In the genomic region with DNA sequence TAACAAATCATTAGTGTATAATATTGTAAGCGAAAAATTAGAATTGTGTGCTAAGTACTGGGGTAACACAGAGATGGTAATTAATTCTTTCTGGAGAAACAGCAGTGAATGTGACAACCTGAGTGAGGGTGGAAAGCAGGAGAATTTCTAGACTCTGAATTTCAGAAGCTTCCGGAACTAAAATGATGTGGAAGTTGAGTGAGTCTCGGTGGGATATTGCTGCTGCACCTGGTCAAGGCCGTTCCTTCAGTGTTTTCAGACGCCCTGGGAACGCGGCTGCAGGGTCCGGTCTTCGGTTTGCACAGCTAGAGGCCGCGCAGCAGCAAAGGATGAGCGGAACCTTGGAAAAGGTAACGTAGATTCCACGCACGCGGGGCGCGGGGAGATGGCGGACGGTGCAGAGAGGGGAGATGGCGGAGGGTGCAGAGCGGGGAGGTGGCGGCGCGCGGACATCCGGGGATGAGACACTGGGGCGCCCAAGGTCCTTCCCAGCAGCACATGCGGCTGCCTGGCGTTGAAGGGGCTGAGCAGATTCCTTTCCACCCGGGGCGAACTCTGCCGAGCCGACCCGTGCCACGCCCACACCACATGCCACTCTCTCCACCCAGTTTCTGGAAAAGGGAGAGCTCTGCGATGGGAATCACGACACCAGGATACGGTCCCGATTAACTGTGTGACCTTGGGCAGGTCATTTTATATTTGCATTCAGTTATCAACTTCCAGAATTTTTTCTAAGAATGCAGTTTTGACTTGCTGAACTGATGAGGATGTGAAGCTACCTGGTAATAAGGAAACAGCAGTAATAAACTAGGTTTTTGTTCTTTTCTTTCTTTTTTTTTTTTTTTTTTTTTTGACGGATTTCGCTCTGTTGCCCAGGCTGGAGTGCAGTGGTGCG, we compare ENCODE assay signal across 8 cellular contexts. TPM values are rescaled to one million over a fixed set of nuclear protein-coding genes. Genes with fewer than 3 reads are reported as not detected.
DNase-seq lines count a peak whose midpoint lies in the region; ATAC-seq, FAIRE-seq and TF ChIP-seq lines count a peak whose summit lies in the region.

Gene MRPL48 (plus strand): TSS at position 232 of the 895 bp plus-strand sequence. CDS start 98 bp downstream, at position 330.

- peaks cover 0 to 5% (median 0%) of the 10 kb centered on the region in 5 donors for H3K36me3 Mint-ChIP-seq in naive thymus-derived CD4-positive, alpha-beta T cell
- peaks cover 2 to 3% of the 10 kb centered on the region in 2 donors for H3K36me3 Mint-ChIP-seq in stimulated activated naive B cell treated with anti-CD40 and anti-IgM and Interleukin-4, amounts not matched to agents 10 μg/mL and 1 μg/mL and 100 μg/mL, for 72 hours

- intact Hi-C loops in naive thymus-derived CD4-positive, alpha-beta T cell (cut with micrococcal nuclease), result loop anchor here (1.0 to 5.0 kb wide), 7 partner anchors 9 to 804 kb away; partner anchors contain the start of genes C2CD3 (in 2 of the 2), COA4 (in 2 of the 2), PAAF1 (in 2 of the 2) and PPME1 (in 2 of the 2)

- POLR2A ChIA-PET in naive thymus-derived CD4-positive, alpha-beta T cell (lab: Charles Lee), result interaction anchor here (0.8 to 2.9 kb wide), 8 partner anchors 9 to 1063 kb away, joined by 3 to 27 read pairs (median 5); partner anchors contain the start of gene RAB6A

- peak within 1 kb of the TSS; percentile 77 to 90 (median 88) for H3K4me3 ChIP-seq in fibroblast of lung (replicated peaks in 1 of 4; ENCODE audit: control extremely low read depth in 1 of 4, insufficient read depth in 1 of 4, low read depth in 3 of 4, low read length in 4 of 4)
- peak within 1 kb of the TSS; percentile 94 for H3K4me3 ChIP-seq in naive thymus-derived CD4-positive, alpha-beta T cell (ENCODE audit: low read length)

- peak; percentile 100 for DNase-seq in DMS53 (lab: John Stamatoyannopoulos, UW)
- DNase-seq in RCC 7860 (ENCODE audit: low spot score), result peak; percentile 86
- DNase-seq in activated T-helper 1 cell treated with Interleukin-2 at 50 U/mL for 16 hours (ENCODE audit: low read depth), result peak; percentile 78
- DNase-seq in fibroblast of lung (ENCODE audit: low read depth in 2 of 2), result peak; percentile 94 to 95
- DNase-seq in naive thymus-derived CD4-positive, alpha-beta T cell, result peak; percentile 74 to 90 (median 86)
- DNase-seq in stimulated activated naive B cell treated with anti-CD40 and anti-IgM and Interleukin-4, amounts not matched to agents 10 μg/mL and 1 μg/mL and 100 μg/mL, for 72 hours, result peak; percentile 82

- FAIRE-seq in RCC 7860 (lab: Jason Lieb, UNC), result peak; percentile 76

- H4K20me1 ChIP-seq in fibroblast of lung (ENCODE audit: control insufficient read depth, extremely low read depth, insufficient read depth, low read length), result no peaks in the 10 kb centered on the region

- H3K4me1 ChIP-seq in fibroblast of lung (ENCODE audit: control insufficient read depth, extremely low read depth, insufficient read depth, low read length), result no peaks in the 10 kb centered on the region
- peaks cover 10 to 13% of the 10 kb centered on the region in 2 donors for H3K4me1 ChIP-seq in naive thymus-derived CD4-positive, alpha-beta T cell (ENCODE audit: control insufficient read depth in 2 of 2, insufficient read depth in 2 of 2, low read length in 2 of 2)

- H2AFZ ChIP-seq in fibroblast of lung (ENCODE audit: low read length), result peak within 1 kb of the TSS; percentile 100

- H3K27ac Mint-ChIP-seq in naive thymus-derived CD4-positive, alpha-beta T cell, result peak within 1 kb of the TSS; percentile 93 to 100 (median 99)
- peak within 1 kb of the TSS; percentile 99 for H3K27ac Mint-ChIP-seq in stimulated activated naive B cell treated with anti-CD40 and anti-IgM and Interleukin-4, amounts not matched to agents 10 μg/mL and 1 μg/mL and 100 μg/mL, for 72 hours

- peaks cover 7 to 43% (median 30%) of the 10 kb centered on the region in 7 donors for H3K4me1 Mint-ChIP-seq in naive thymus-derived CD4-positive, alpha-beta T cell
- peaks cover 9 to 23% of the 10 kb centered on the region in 2 donors for H3K4me1 Mint-ChIP-seq in stimulated activated naive B cell treated with anti-CD40 and anti-IgM and Interleukin-4, amounts not matched to agents 10 μg/mL and 1 μg/mL and 100 μg/mL, for 72 hours

- peak within 1 kb of the TSS; percentile 86 for H3K4me2 ChIP-seq in fibroblast of lung (ENCODE audit: extremely low read depth, insufficient read depth, low read length)

- no peaks in the 10 kb centered on the region for H3K9me3 ChIP-seq in KOPT-K1 (ENCODE audit: insufficient read depth, low read length, poor library complexity, severe bottlenecking)
- no peaks in the 10 kb centered on the region for H3K9me3 ChIP-seq in fibroblast of lung (ENCODE audit: control insufficient read depth, insufficient read depth, low read depth, low read length)
- H3K9me3 ChIP-seq in naive thymus-derived CD4-positive, alpha-beta T cell (ENCODE audit: control insufficient read depth in 2 of 3, low read length in 3 of 3), result no peaks in the 10 kb centered on the region

- TF ChIP-seq CTCF in fibroblast of lung (conservative IDR thresholded peaks at IDR 0.05 in 1 of 2, IDR thresholded peaks at IDR 0.05 in 1 of 2; ENCODE audit: low read depth in 1 of 2, low read length in 2 of 2), result no peak

- peak within 1 kb of the TSS; percentile 92 to 100 (median 98) for H3K4me3 Mint-ChIP-seq in naive thymus-derived CD4-positive, alpha-beta T cell
- H3K4me3 Mint-ChIP-seq in stimulated activated naive B cell treated with anti-CD40 and anti-IgM and Interleukin-4, amounts not matched to agents 10 μg/mL and 1 μg/mL and 100 μg/mL, for 72 hours, result peak within 1 kb of the TSS; percentile 99 to 100

- H3K27ac ChIP-seq in KOPT-K1 (ENCODE audit: low read depth, low read length, poor library complexity, severe bottlenecking) (peak within 1 kb of the TSS; percentile 96), fibroblast of lung (ENCODE audit: insufficient read depth, low read length) (peak within 1 kb of the TSS; percentile 92)
- H3K27ac ChIP-seq in naive thymus-derived CD4-positive, alpha-beta T cell (ENCODE audit: low read depth, low read length), result peak within 1 kb of the TSS; percentile 81

- peak within 1 kb of the TSS; percentile 71 for H3K9ac ChIP-seq in fibroblast of lung (ENCODE audit: insufficient read depth, low read length)

- no peaks in the 10 kb centered on the region for H3K27me3 ChIP-seq in fibroblast of lung (ENCODE audit: control insufficient read depth, insufficient read depth, low read length)
- no peaks in the 10 kb centered on the region for H3K27me3 ChIP-seq in naive thymus-derived CD4-positive, alpha-beta T cell (ENCODE audit: control insufficient read depth in 2 of 2, insufficient read depth in 2 of 2, low read length in 2 of 2)

- ATAC-seq in GM21737 (IDR thresholded peaks at IDR 0.05; ENCODE audit: unreplicated experiment), result peak; percentile 87
- peak; percentile 100 for ATAC-seq in naive thymus-derived CD4-positive, alpha-beta T cell
- ATAC-seq in stimulated activated naive B cell treated with anti-CD40 and anti-IgM and Interleukin-4, amounts not matched to agents 10 μg/mL and 1 μg/mL and 100 μg/mL, for 72 hours (replicated peaks), result peak; percentile 97 to 99

- H3K79me2 ChIP-seq in fibroblast of lung (ENCODE audit: control insufficient read depth, insufficient read depth, low read length), result no peaks in the 10 kb centered on the region

- no peaks in the 10 kb centered on the region for H3K27me3 Mint-ChIP-seq in naive thymus-derived CD4-positive, alpha-beta T cell
- H3K27me3 Mint-ChIP-seq in stimulated activated naive B cell treated with anti-CD40 and anti-IgM and Interleukin-4, amounts not matched to agents 10 μg/mL and 1 μg/mL and 100 μg/mL, for 72 hours, result peaks cover 0 to 3% of the 10 kb centered on the region in 2 donors

- H3K36me3 ChIP-seq in KOPT-K1 (ENCODE audit: insufficient read depth, low read length) (peaks cover 11% of the 10 kb centered on the region; the same call in 1 of the 2 replicates), fibroblast of lung (ENCODE audit: control insufficient read depth, insufficient read depth, low read length) (no peaks in the 10 kb centered on the region)
- peaks cover 0 to 5% (median 0%) of the 10 kb centered on the region in 3 experiments for H3K36me3 ChIP-seq in naive thymus-derived CD4-positive, alpha-beta T cell (ENCODE audit: control insufficient read depth in 2 of 3, insufficient read depth in 3 of 3, low read length in 3 of 3)

- peaks cover 0 to 2% (median 0%) of the 10 kb centered on the region in 11 donors for H3K9me3 Mint-ChIP-seq in naive thymus-derived CD4-positive, alpha-beta T cell
- no peaks in the 10 kb centered on the region for H3K9me3 Mint-ChIP-seq in stimulated activated naive B cell treated with anti-CD40 and anti-IgM and Interleukin-4, amounts not matched to agents 10 μg/mL and 1 μg/mL and 100 μg/mL, for 72 hours

- CTCF ChIA-PET in naive thymus-derived CD4-positive, alpha-beta T cell (lab: Charles Lee), result interaction anchor here (0.9 kb wide), 1 partner anchor 27 kb away, joined by 3 read pairs; the partner anchor contains the start of gene RAB6A

RNA-seq across cellular contexts. Expression of gene MRPL48, which starts in this region (rescaled TPM):
- total RNA-seq in fibroblast of lung, result 25.4 and 32.9 TPM in 2 replicates
- 46.2 and 46.3 TPM in 2 replicates for polyA plus RNA-seq in fibroblast of lung
- 41.4 and 47.0 TPM in 2 replicates for polyA plus RNA-seq in fibroblast of lung (2012)
- 0.90 and 7.2 TPM in 2 replicates for polyA minus RNA-seq in fibroblast of lung (ENCODE audit: low replicate concordance)
- 10 to 100 TPM; 20.3 to 50.6 (median 25.5) TPM for total RNA-seq in naive thymus-derived CD4-positive, alpha-beta T cell
- 10 to 100 TPM; 68.6 to 88.7 TPM for polyA plus RNA-seq in naive thymus-derived CD4-positive, alpha-beta T cell

Comparison
In these comparisons a context has a peak if more than half of its experiments do, and no peak if none do; other contexts are left out.
1. Peak in every context shown above with its lines: DNase-seq, ATAC-seq, H3K4me3 ChIP-seq and H3K27ac ChIP-seq.